In the genomic region with DNA sequence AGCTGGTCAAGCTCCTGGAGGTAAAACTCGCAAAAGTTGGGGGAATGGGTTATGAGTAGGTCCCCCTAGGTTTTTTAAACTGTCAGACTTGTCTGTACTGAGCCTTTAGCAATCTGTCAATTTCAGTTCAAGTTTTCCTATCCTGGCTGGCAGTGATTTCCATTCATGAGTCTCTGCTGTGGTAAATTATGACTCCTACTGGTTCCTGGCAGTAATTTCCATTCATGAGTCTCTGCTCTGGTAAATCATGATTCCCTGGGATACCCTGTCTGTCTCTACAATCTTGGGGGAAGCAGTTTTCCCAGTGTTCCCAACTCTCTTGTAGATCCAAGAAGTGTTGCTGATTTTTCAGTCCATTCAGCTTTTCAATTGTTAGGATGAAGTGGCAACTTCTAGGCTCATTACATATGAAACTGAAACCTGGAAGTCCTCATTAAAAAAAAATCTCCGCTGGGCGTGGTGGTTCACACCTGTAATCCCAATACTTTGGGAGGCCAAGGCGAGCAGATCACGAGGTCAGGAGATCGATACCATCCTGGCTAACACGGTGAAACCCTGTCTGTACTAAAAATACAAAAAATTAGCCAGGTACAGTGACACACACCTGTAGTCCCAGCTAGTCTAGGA, we compare ENCODE assay signal across 9 cellular contexts.
DNase-seq lines count a peak whose midpoint lies in the region; ATAC-seq and TF ChIP-seq lines count a peak whose summit lies in the region.
"Had no signal": no experiment of that assay in that cellular context is flagged by ENCODE, and none has a peak within 500 bp of the region (broad histone marks: within the 10 kb centered on the region; RNA-seq: fewer than 3 reads in every experiment).

No MANE protein-coding gene starts in this region.

- BruUV-seq in A673 (replicated peaks; lab: Mats Ljungman, UMichigan), result no TSS peak

- H3K4me3 ChIP-seq in A673 (ENCODE audit: low read depth, low read length, poor library complexity, severe bottlenecking) (no peak overlapping the region), HFF-Myc (replicated peaks; ENCODE audit: low read depth, low read length) (no peak overlapping the region), hepatocyte (no peak overlapping the region)

- H3K9me3 Mint-ChIP-seq in activated naive CD4-positive, alpha-beta T cell treated with anti-CD3 and anti-CD28 coated beads, Interleukin-2, amount 10 ng/mL, durations not matched to agents 7 days and 5 days, result no peaks in the 10 kb centered on the region
- no peaks in the 10 kb centered on the region for H3K9me3 Mint-ChIP-seq in CD4-positive, alpha-beta T cell

- TF ChIP-seq CTCF in A673 (conservative IDR thresholded peaks at IDR 0.05; ENCODE audit: low read depth, low read length) (peak; percentile 56), HFF-Myc (IDR thresholded peaks at IDR 0.05; ENCODE audit: low read depth, low read length, missing control alignments) (peak; percentile 50), hepatocyte (IDR thresholded peaks at IDR 0.05; ENCODE audit: poor library complexity) (peak; percentile 54)
- TF ChIP-seq CTCF in CD4-positive, alpha-beta T cell (IDR thresholded peaks at IDR 0.05), result no peak

- H3K4me1 ChIP-seq in A673 (ENCODE audit: insufficient read depth, low read length, poor library complexity, severe bottlenecking) (no peaks in the 10 kb centered on the region), hepatocyte (ENCODE audit: insufficient read depth) (no peaks in the 10 kb centered on the region)

- H3K27ac Mint-ChIP-seq in activated naive CD4-positive, alpha-beta T cell treated with anti-CD3 and anti-CD28 coated beads, Interleukin-2, amount 10 ng/mL, durations not matched to agents 7 days and 5 days, result no peak overlapping the region
- H3K27ac Mint-ChIP-seq in CD4-positive, alpha-beta T cell, result no peak overlapping the region
- H3K27ac Mint-ChIP-seq: naive thymus-derived CD4-positive, alpha-beta T cell had no signal

- H3K4me2 ChIP-seq in hepatocyte, result no peak overlapping the region

- H3K36me3 ChIP-seq in A673 (ENCODE audit: insufficient read depth, low read length, poor library complexity, severe bottlenecking) (no peaks in the 10 kb centered on the region), hepatocyte (replicated peaks; ENCODE audit: insufficient read depth, low read depth) (no peaks in the 10 kb centered on the region)

- H3K27me3 ChIP-seq in A673 (replicated peaks; ENCODE audit: insufficient read depth, low read depth, low read length, poor library complexity), result no peaks in the 10 kb centered on the region
- H3K27me3 ChIP-seq in hepatocyte, result no peaks in the 10 kb centered on the region
- peaks cover 6% of the 10 kb centered on the region for H3K27me3 ChIP-seq in CD4-positive, alpha-beta T cell (ENCODE audit: control insufficient read depth, insufficient read depth, low read length)

- H3K27me3 Mint-ChIP-seq in activated naive CD4-positive, alpha-beta T cell treated with anti-CD3 and anti-CD28 coated beads, Interleukin-2, amount 10 ng/mL, durations not matched to agents 7 days and 5 days, result peaks cover 20% of the 10 kb centered on the region
- peaks cover 23% of the 10 kb centered on the region for H3K27me3 Mint-ChIP-seq in CD4-positive, alpha-beta T cell

- CTCF ChIA-PET in A673 (lab: Charles Lee), result no interaction called here
- CTCF ChIA-PET in activated naive CD4-positive, alpha-beta T cell treated with anti-CD3 and anti-CD28 coated beads, Interleukin-2, amount 10 ng/mL, durations not matched to agents 7 days and 5 days (lab: Charles Lee), result no interaction called here
- CTCF ChIA-PET in CD4-positive, alpha-beta T cell (lab: Charles Lee), result interaction anchor here (0.6 kb wide), 1 partner anchor 1839 kb away, joined by 3 read pairs; no protein-coding TSS in a partner anchor

- H3K9me3 ChIP-seq in A673 (ENCODE audit: low read depth, low read length, poor library complexity, severe bottlenecking), result no peaks in the 10 kb centered on the region
- H3K9me3 ChIP-seq in hepatocyte (ENCODE audit: low read depth), result no peaks in the 10 kb centered on the region
- H3K9me3 ChIP-seq in CD4-positive, alpha-beta T cell (ENCODE audit: control insufficient read depth, low read length), result no peaks in the 10 kb centered on the region

- H3K4me1 Mint-ChIP-seq in activated naive CD4-positive, alpha-beta T cell treated with anti-CD3 and anti-CD28 coated beads, Interleukin-2, amount 10 ng/mL, durations not matched to agents 7 days and 5 days, result no peaks in the 10 kb centered on the region
- no peaks in the 10 kb centered on the region for H3K4me1 Mint-ChIP-seq in CD4-positive, alpha-beta T cell (ENCODE audit: low read depth)
- H3K4me1 Mint-ChIP-seq: naive thymus-derived CD4-positive, alpha-beta T cell had no signal

- no peaks in the 10 kb centered on the region for H4K20me1 ChIP-seq in hepatocyte (ENCODE audit: insufficient read depth, poor library complexity, severe bottlenecking)

- peak; percentile 30 for DNase-seq in A673 (ENCODE audit: low spot score)
- DNase-seq in HFF-Myc (ENCODE audit: extremely low read depth, low read depth), result no peak
- peak; percentile 36 for DNase-seq in SW480 (ENCODE audit: low spot score)
- peak; percentile 55 for DNase-seq in hepatocyte (ENCODE audit: low spot score)
- no peak for DNase-seq in activated naive CD4-positive, alpha-beta T cell treated with anti-CD3 and anti-CD28 coated beads, Interleukin-2, amount 10 ng/mL, durations not matched to agents 7 days and 5 days
- DNase-seq in stimulated activated CD4-positive, alpha-beta T cell treated with anti-CD3 and anti-CD28 coated beads, Interleukin-1b, Interleukin-23, amount 100 ng/mL, for 48 hours, result no peak
- no peak for DNase-seq in UCSD-AML1 (lab: John Stamatoyannopoulos, UW; ENCODE audit: unreplicated experiment)
- DNase-seq in CD4-positive, alpha-beta T cell, result no peak
- DNase-seq: naive thymus-derived CD4-positive, alpha-beta T cell had no signal

- no peaks in the 10 kb centered on the region for H3K9me2 ChIP-seq in hepatocyte (replicated peaks; ENCODE audit: insufficient read depth)

- 94% methylated on average over 7 of the region's 7 CpGs for WGBS in hepatocyte (ENCODE audit: low lambda C conversion rate, missing lambda C conversion rate)

- POLR2A ChIA-PET in A673 (lab: Charles Lee; ENCODE audit: low non-redundant PET), result no interaction called here
- POLR2A ChIA-PET in CD4-positive, alpha-beta T cell (lab: Charles Lee), result no interaction called here

- H2AFZ ChIP-seq in hepatocyte, result no peak overlapping the region

- no peak overlapping the region for H3K4me3 Mint-ChIP-seq in activated naive CD4-positive, alpha-beta T cell treated with anti-CD3 and anti-CD28 coated beads, Interleukin-2, amount 10 ng/mL, durations not matched to agents 7 days and 5 days
- H3K4me3 Mint-ChIP-seq in CD4-positive, alpha-beta T cell, result no peak overlapping the region
- H3K4me3 Mint-ChIP-seq: naive thymus-derived CD4-positive, alpha-beta T cell had no signal

- H3K27ac ChIP-seq in A673 (ENCODE audit: low read depth, low read length, poor library complexity, severe bottlenecking), result no peak overlapping the region
- no peak overlapping the region for H3K27ac ChIP-seq in hepatocyte
- no peak overlapping the region for H3K27ac ChIP-seq in CD4-positive, alpha-beta T cell (ENCODE audit: low read depth, low read length)

- no peaks in the 10 kb centered on the region for H3K36me3 Mint-ChIP-seq in activated naive CD4-positive, alpha-beta T cell treated with anti-CD3 and anti-CD28 coated beads, Interleukin-2, amount 10 ng/mL, durations not matched to agents 7 days and 5 days
- no peaks in the 10 kb centered on the region for H3K36me3 Mint-ChIP-seq in CD4-positive, alpha-beta T cell (ENCODE audit: low read depth)

- no peak for ATAC-seq in CD4-positive, alpha-beta T cell (ENCODE audit: poor library complexity)
- ATAC-seq: naive thymus-derived CD4-positive, alpha-beta T cell had no signal

- intact Hi-C loops in A673 (cut with micrococcal nuclease; ENCODE audit: unreplicated experiment), result loop anchor here (5.0 kb wide), 2 partner anchors 130 to 180 kb away; partner anchors contain the start of gene MIER3
- intact Hi-C loops in CD4-positive, alpha-beta T cell (cut with DNase I, micrococcal nuclease), result no loop called here

- no peaks in the 10 kb centered on the region for H3K79me2 ChIP-seq in hepatocyte

Comparison
In these comparisons a context has a peak if more than half of its experiments do, and no peak if none do; other contexts are left out.
1. DNase-seq: peak in A673 (single experiment), SW480 (single experiment) and hepatocyte (single experiment); none in HFF-Myc (single experiment), activated naive CD4-positive, alpha-beta T cell treated with anti-CD3 and anti-CD28 coated beads, Interleukin-2, amount 10 ng/mL, durations not matched to agents 7 days and 5 days (single experiment), stimulated activated CD4-positive, alpha-beta T cell treated with anti-CD3 and anti-CD28 coated beads, Interleukin-1b, Interleukin-23, amount 100 ng/mL, for 48 hours (single experiment), UCSD-AML1 (single experiment) and CD4-positive, alpha-beta T cell (0 of 10).